Comparison of ENCODE assay signal across 32 cellular contexts in the genomic region with DNA sequence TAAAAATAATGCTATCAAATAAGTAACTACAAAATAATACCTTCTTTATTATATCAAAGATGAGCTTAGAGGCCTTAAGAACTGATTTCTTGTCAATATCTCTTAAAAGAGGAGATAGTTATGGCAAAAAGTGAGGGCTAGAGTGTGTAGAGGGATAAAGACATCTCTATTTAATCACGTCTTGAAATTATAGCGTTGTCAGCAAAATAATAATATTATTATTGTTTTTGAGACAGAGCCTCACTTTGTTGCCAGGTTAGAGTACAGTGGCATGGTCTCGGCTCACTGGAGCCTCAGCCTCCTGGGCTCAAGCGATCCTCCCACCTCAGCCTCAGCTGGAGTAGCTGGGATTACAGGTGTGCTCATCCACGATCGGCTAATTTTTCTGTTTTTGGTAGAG. TPM values are rescaled to one million over a fixed set of nuclear protein-coding genes. Genes with fewer than 3 reads are reported as not detected.
"Had no signal": no experiment of that assay in that cellular context is flagged by ENCODE, and none has a peak within 500 bp of the region (broad histone marks: within the 10 kb centered on the region; RNA-seq: fewer than 3 reads in every experiment).

No MANE protein-coding gene starts in this region.

- H3K36me3 Mint-ChIP-seq: stimulated activated memory B cell treated with anti-CD40 and anti-IgM and Interleukin-4, amounts not matched to agents 10 μg/mL and 1 μg/mL and 100 μg/mL, for 72 hours; type B pancreatic cell had no signal

- H3K27ac ChIP-seq: dorsolateral prefrontal cortex, epithelial cell of prostate, foreskin keratinocyte, gastroesophageal sphincter, heart left ventricle, lower lobe of right lung, psoas muscle, skin epidermis, spleen, testis, tibial artery had no signal

- H3K4me1 Mint-ChIP-seq: naive thymus-derived CD8-positive, alpha-beta T cell; nephron progenitor cell; stimulated activated memory B cell treated with anti-CD40 and anti-IgM and Interleukin-4, amounts not matched to agents 10 μg/mL and 1 μg/mL and 100 μg/mL, for 72 hours had no signal

- H3K36me3 ChIP-seq: gastroesophageal sphincter, heart left ventricle, lower lobe of right lung, spleen, tibial artery had no signal

- H3K4me1 ChIP-seq: foreskin keratinocyte, gastroesophageal sphincter, heart left ventricle, lower lobe of right lung, psoas muscle, spleen, testis, tibial artery had no signal

- FAIRE-seq: colon, keratinocyte had no signal

- H3K9me3 ChIP-seq: gastroesophageal sphincter, heart left ventricle, lower lobe of right lung, psoas muscle, spleen, testis, tibial artery had no signal

- H3K4me3 ChIP-seq: dorsolateral prefrontal cortex, gastroesophageal sphincter, heart left ventricle, lower lobe of right lung, psoas muscle, skin epidermis, spleen, testis, tibial artery had no signal

- DNase-seq: dorsolateral prefrontal cortex; effector CD8-positive, alpha-beta T cell; endodermal cell; foreskin keratinocyte; heart left ventricle; hippocampal formation; left ventricle myocardium superior; lower lobe of right lung; naive thymus-derived CD8-positive, alpha-beta T cell; nephron progenitor cell; nucleus accumbens; posterior cingulate gyrus; psoas muscle; right cardiac atrium; spleen; stimulated activated CD4-positive, alpha-beta T cell treated with anti-CD3 and anti-CD28 coated beads, Interleukin-4, amount 100 ng/mL, for 4 hours; stimulated activated naive CD8-positive, alpha-beta T cell treated with anti-CD3 and anti-CD28 coated beads, Interleukin-15, Interleukin-2, amounts not matched to agents 100 U/mL and 50 U/mL, for 24 hours; substantia nigra; testis; tibial artery had no signal

- H3K9me3 Mint-ChIP-seq: naive thymus-derived CD8-positive, alpha-beta T cell; nephron progenitor cell; stimulated activated memory B cell treated with anti-CD40 and anti-IgM and Interleukin-4, amounts not matched to agents 10 μg/mL and 1 μg/mL and 100 μg/mL, for 72 hours; type B pancreatic cell had no signal

- H3K27ac Mint-ChIP-seq: endodermal cell; naive thymus-derived CD8-positive, alpha-beta T cell; nephron progenitor cell; stimulated activated memory B cell treated with anti-CD40 and anti-IgM and Interleukin-4, amounts not matched to agents 10 μg/mL and 1 μg/mL and 100 μg/mL, for 72 hours; type B pancreatic cell had no signal

- H3K4me3 Mint-ChIP-seq: endodermal cell; naive thymus-derived CD8-positive, alpha-beta T cell; nephron progenitor cell; stimulated activated memory B cell treated with anti-CD40 and anti-IgM and Interleukin-4, amounts not matched to agents 10 μg/mL and 1 μg/mL and 100 μg/mL, for 72 hours; type B pancreatic cell had no signal

- H3K27me3 ChIP-seq: gastroesophageal sphincter, spleen, testis, tibial artery had no signal

- ATAC-seq: esophagus mucosa; foreskin keratinocyte; gastroesophageal sphincter; heart left ventricle; left ventricle myocardium superior; lower lobe of right lung; naive thymus-derived CD8-positive, alpha-beta T cell; psoas muscle; right cardiac atrium; stimulated activated memory B cell treated with anti-CD40 and anti-IgM and Interleukin-4, amounts not matched to agents 10 μg/mL and 1 μg/mL and 100 μg/mL, for 72 hours; stimulated activated naive CD8-positive, alpha-beta T cell treated with anti-CD3 and anti-CD28 coated beads, Interleukin-15, Interleukin-2, amounts not matched to agents 100 U/mL and 50 U/mL, for 24 hours had no signal

RNA-seq across cellular contexts. Expression of gene SUPT20HL1, which starts 18.3 kb away (rescaled TPM):
- total RNA-seq: esophagus mucosa; foreskin keratinocyte; heart left ventricle; left ventricle myocardium superior; lower lobe of right lung; mesenteric fat pad; myocyte; naive thymus-derived CD8-positive, alpha-beta T cell; osteocyte; psoas muscle; renal cortical epithelial cell; right cardiac atrium; spleen had no signal
- polyA plus RNA-seq: foreskin keratinocyte; heart left ventricle; keratinocyte; naive thymus-derived CD8-positive, alpha-beta T cell; psoas muscle; right cardiac atrium; spleen had no signal
